Comparison of ENCODE assay signal across 10 cellular contexts in genomic region chr1:210821615-210822014, GRCh38.
"Had no signal": no experiment of that assay in that cellular context is flagged by ENCODE, and none has a peak within 500 bp of the region (broad histone marks: within the 10 kb centered on the region; RNA-seq: fewer than 3 reads in every experiment).

No MANE protein-coding gene starts in this region.

- FAIRE-seq: H1, H54 had no signal

- H3K27ac ChIP-seq: GM23248 had no signal

- H3K4me2 ChIP-seq: GM23338 had no signal

- H3K4me3 ChIP-seq: GM23248, GM23338 had no signal

- ATAC-seq: GM23338, HCT116 had no signal

- DNase-seq: GM23248, GOT3, H7, H9, HCEC 1CT, HFFc6 had no signal
